In genomic region chr19:58107778-58108545, GRCh38 we compare ENCODE assay signal across 20 cellular contexts.
"Had no signal": no experiment of that assay in that cellular context is flagged by ENCODE, and none has a peak within 500 bp of the region (broad histone marks: within the 10 kb centered on the region; RNA-seq: fewer than 3 reads in every experiment).

No MANE protein-coding gene starts in this region.

- H3K27me3 ChIP-seq: foreskin keratinocyte, left lung, neural progenitor cell, pancreas, tibial artery, upper lobe of left lung, vagina had no signal

- H3K4me2 ChIP-seq: neural progenitor cell, smooth muscle cell had no signal

- ATAC-seq: foreskin keratinocyte; left lung; lower lobe of right lung; natural killer cell treated with Interleukin-12 subunit alpha and Interleukin-12 subunit beta and Interleukin-15 and Interleukin-18, amount 100 ng/mL, for 72 hours; pancreas; right cardiac atrium had no signal

- H3K36me3 ChIP-seq: left lung, lower lobe of right lung, neural progenitor cell, pancreas, upper lobe of left lung, vagina had no signal

- H3K4me3 Mint-ChIP-seq: immature natural killer cell; memory B cell; mesothelial cell of epicardium; natural killer cell treated with Interleukin-12 subunit alpha and Interleukin-12 subunit beta and Interleukin-15 and Interleukin-18, amount 100 ng/mL, for 72 hours; neural progenitor cell had no signal

- H3K27ac ChIP-seq: foreskin keratinocyte, left lung, lower lobe of right lung, neural progenitor cell, pancreas, tibial artery, upper lobe of left lung, vagina had no signal

- H3K27me3 Mint-ChIP-seq: natural killer cell treated with Interleukin-12 subunit alpha and Interleukin-12 subunit beta and Interleukin-15 and Interleukin-18, amount 100 ng/mL, for 72 hours; progenitor cell of endocrine pancreas had no signal

- H3K9ac ChIP-seq: neural progenitor cell had no signal

- DNase-seq: foreskin keratinocyte; immature natural killer cell; left lung; lower lobe of right lung; nucleus accumbens; pancreas; right cardiac atrium; stimulated activated CD4-positive, alpha-beta T cell treated with anti-CD3 and anti-CD28 coated beads, Interleukin-2, amount 100 ng/mL, for 48 hours; stimulated activated naive CD4-positive, alpha-beta T cell treated with Interleukin-2 at 50 U/mL for 16 hours; tibial artery; upper lobe of left lung had no signal

- FAIRE-seq: endothelial cell of umbilical vein, keratinocyte, pancreas had no signal

- H3K4me1 Mint-ChIP-seq: immature natural killer cell, memory B cell, mesothelial cell of epicardium, neural progenitor cell had no signal

- H3K4me1 ChIP-seq: foreskin keratinocyte, left lung, lower lobe of right lung, neural progenitor cell, pancreas, tibial artery, upper lobe of left lung, vagina had no signal

- H2AFZ ChIP-seq: neural progenitor cell had no signal

- H3K27ac Mint-ChIP-seq: immature natural killer cell; memory B cell; mesothelial cell of epicardium; natural killer cell treated with Interleukin-12 subunit alpha and Interleukin-12 subunit beta and Interleukin-15 and Interleukin-18, amount 100 ng/mL, for 72 hours; neural progenitor cell; progenitor cell of endocrine pancreas had no signal

- H3K4me3 ChIP-seq: left lung, lower lobe of right lung, neural progenitor cell, pancreas, smooth muscle cell, tibial artery, upper lobe of left lung, vagina had no signal
